20 cellular contexts compared by ENCODE assay signal in genomic region chr2:178244812-178245211, GRCh38. TPM values are rescaled to one million over a fixed set of nuclear protein-coding genes. Genes with fewer than 3 reads are reported as not detected.
"Had no signal": no experiment of that assay in that cellular context is flagged by ENCODE, and none has a peak within 500 bp of the region (broad histone marks: within the 10 kb centered on the region; RNA-seq: fewer than 3 reads in every experiment).

No MANE protein-coding gene starts in this region.

- H3K4me3 ChIP-seq: esophagus squamous epithelium, heart right ventricle, neural progenitor cell, ovary, testis, tibial nerve, upper lobe of right lung, vagina had no signal

- H3K9ac ChIP-seq: neural progenitor cell had no signal

- H3K9me3 ChIP-seq: esophagus squamous epithelium, heart right ventricle, ovary, testis, tibial nerve, upper lobe of right lung, vagina had no signal

- H3K27ac ChIP-seq: esophagus squamous epithelium, heart right ventricle, neural progenitor cell, ovary, testis, tibial nerve, upper lobe of right lung, vagina had no signal

- H3K27me3 ChIP-seq: esophagus squamous epithelium, heart right ventricle, neural progenitor cell, ovary, testis, tibial nerve, upper lobe of right lung, vagina had no signal

- ATAC-seq: effector memory CD8-positive, alpha-beta T cell; heart right ventricle; left lobe of liver; natural killer cell; right cardiac atrium; stimulated activated naive B cell treated with anti-CD40 and anti-IgM and Interleukin-4, amounts not matched to agents 10 μg/mL and 1 μg/mL and 100 μg/mL, for 72 hours; upper lobe of right lung had no signal

- H3K36me3 ChIP-seq: esophagus squamous epithelium, heart right ventricle, neural progenitor cell, ovary, tibial nerve, upper lobe of right lung, vagina had no signal

- H3K4me2 ChIP-seq: neural progenitor cell had no signal

- DNase-seq: effector memory CD8-positive, alpha-beta T cell; esophagus squamous epithelium; heart right ventricle; hypothalamus; islet precursor cell; mammary epithelial cell; natural killer cell; nucleus accumbens; ovary; right cardiac atrium; stimulated activated CD4-positive, alpha-beta T cell treated with anti-CD3 and anti-CD28 coated beads, Interleukin-2, amount 100 ng/mL, for 24 hours; stimulated activated CD4-positive, alpha-beta T cell treated with anti-CD3 and anti-CD28 coated beads, Interleukin-4, amount 100 ng/mL, for 4 hours; stimulated activated naive B cell treated with anti-CD40 and anti-IgM and Interleukin-4, amounts not matched to agents 10 μg/mL and 1 μg/mL and 100 μg/mL, for 72 hours; stimulated activated naive CD8-positive, alpha-beta T cell treated with anti-CD3 and anti-CD28 coated beads, Interleukin-15, amount 100 ng/mL, for 72 hours; testis; upper lobe of right lung had no signal

- H2AFZ ChIP-seq: neural progenitor cell had no signal

RNA-seq across cellular contexts. Expression of gene OSBPL6, which starts 50.5 kb away (rescaled TPM):
- total RNA-seq: natural killer cell had no signal
